8 cellular contexts compared by ENCODE assay signal in the genomic region with DNA sequence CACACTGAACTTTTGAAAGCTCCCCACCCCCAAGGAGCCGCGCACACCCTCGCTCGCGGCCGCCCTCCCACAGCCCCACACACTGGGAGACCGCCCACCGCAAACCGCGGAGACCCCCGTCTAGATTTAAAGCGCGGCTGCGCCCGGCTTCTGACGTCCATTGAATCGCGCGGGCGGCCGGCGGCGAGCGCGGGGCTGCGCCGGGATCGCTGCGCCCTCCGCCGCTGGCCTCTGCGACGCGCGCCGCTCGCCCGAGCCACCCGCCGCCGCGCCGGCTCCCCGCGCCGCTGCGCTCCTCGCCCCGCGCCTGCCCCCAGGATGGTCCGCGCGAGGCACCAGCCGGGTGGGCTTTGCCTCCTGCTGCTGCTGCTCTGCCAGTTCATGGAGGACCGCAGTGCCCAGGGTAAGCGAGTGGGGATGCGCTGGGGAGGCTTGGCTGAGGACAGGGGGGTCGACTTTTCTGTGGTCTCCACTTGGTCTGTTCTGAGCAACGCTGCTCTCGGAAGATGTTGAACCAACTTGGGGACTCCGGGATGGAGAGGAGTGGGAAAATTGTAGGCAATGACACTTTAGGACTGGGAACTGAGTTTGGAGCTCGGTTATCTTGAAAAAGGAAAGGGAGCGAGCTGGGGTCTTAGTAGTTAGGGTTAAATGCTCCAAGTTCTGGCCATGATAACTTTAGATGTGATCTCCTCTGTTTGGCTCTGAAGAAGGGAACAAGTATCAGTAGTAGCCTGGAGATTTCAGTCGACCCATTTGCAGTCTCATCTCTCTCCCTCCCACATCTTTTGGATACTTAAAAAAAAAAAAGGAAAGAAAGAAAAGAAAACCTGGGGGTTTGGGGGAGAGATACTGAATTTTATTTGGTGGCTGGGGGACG. TPM values are rescaled to one million over a fixed set of nuclear protein-coding genes. Genes with fewer than 3 reads are reported as not detected.
DNase-seq lines count a peak whose midpoint lies in the region; ATAC-seq, FAIRE-seq and TF ChIP-seq lines count a peak whose summit lies in the region.

Gene FST, plus strand, starts transcription at position 156 of the 880 bp plus-strand sequence. Its CDS starts 163 bp downstream, at position 319.

- H3K4me1 ChIP-seq in foreskin keratinocyte (peaks cover 7% of the 10 kb centered on the region), osteoblast (ENCODE audit: insufficient read depth, low read length) (peaks cover 20% of the 10 kb centered on the region)

- peak within 1 kb of the TSS; percentile 94 for H3K4me2 ChIP-seq in osteoblast (ENCODE audit: insufficient read depth, low read length)

- peak within 1 kb of the TSS; percentile 79 for H3K4me3 Mint-ChIP-seq in activated CD8-positive, alpha-beta T cell treated with anti-CD3 and anti-CD28 coated beads for 36 hours

- POLR2A ChIA-PET in activated CD8-positive, alpha-beta T cell treated with anti-CD3 and anti-CD28 coated beads for 36 hours (lab: Charles Lee): interaction anchor here (0.6 kb wide), 1 partner anchor 801 kb away, joined by 3 read pairs; no protein-coding TSS in a partner anchor

- no peaks in the 10 kb centered on the region for H3K36me3 Mint-ChIP-seq in activated CD8-positive, alpha-beta T cell treated with anti-CD3 and anti-CD28 coated beads for 36 hours (ENCODE audit: low read depth)

- peak within 1 kb of the TSS; percentile 39 for H3K27ac Mint-ChIP-seq in activated CD8-positive, alpha-beta T cell treated with anti-CD3 and anti-CD28 coated beads for 36 hours

- H3K79me2 ChIP-seq in osteoblast (ENCODE audit: insufficient read depth, low read length): peaks cover 43% of the 10 kb centered on the region

- peak within 1 kb of the TSS; percentile 78 for H2AFZ ChIP-seq in osteoblast (ENCODE audit: low read length)

- H3K9me3 ChIP-seq in osteoblast (ENCODE audit: low read depth, low read length): no peaks in the 10 kb centered on the region

- peaks cover 45% of the 10 kb centered on the region for H3K27me3 Mint-ChIP-seq in activated CD8-positive, alpha-beta T cell treated with anti-CD3 and anti-CD28 coated beads for 36 hours

- TF ChIP-seq POLR2A in H54 (IDR thresholded peaks at IDR 0.05; ENCODE audit: low read depth, low read length): peak; percentile 48; the same call in 1 of the 2 replicates
- TF ChIP-seq POLR2A in GM12892 (IDR thresholded peaks at IDR 0.05; ENCODE audit: low read depth, low read length): no peak

- ATAC-seq in activated CD8-positive, alpha-beta T cell treated with anti-CD3 and anti-CD28 coated beads for 36 hours: no peak
- ATAC-seq in foreskin keratinocyte (peak; percentile 6), HG03025 (IDR thresholded peaks at IDR 0.05; ENCODE audit: low FRiP score, unreplicated experiment) (no peak), HG03196 (IDR thresholded peaks at IDR 0.05; ENCODE audit: unreplicated experiment) (no peak)

- H3K4me1 Mint-ChIP-seq in activated CD8-positive, alpha-beta T cell treated with anti-CD3 and anti-CD28 coated beads for 36 hours (ENCODE audit: low read depth): peaks cover 31% of the 10 kb centered on the region

- no peaks in the 10 kb centered on the region for H3K27me3 ChIP-seq in foreskin keratinocyte
- no peaks in the 10 kb centered on the region for H3K27me3 ChIP-seq in osteoblast (ENCODE audit: insufficient read depth, low read length)

- H3K27ac ChIP-seq in foreskin keratinocyte (peak within 1 kb of the TSS; percentile 99), osteoblast (ENCODE audit: low read depth, low read length) (peak within 1 kb of the TSS; percentile 85)

- no peak for TF ChIP-seq CTCF in activated CD8-positive, alpha-beta T cell treated with anti-CD3 and anti-CD28 coated beads for 36 hours (IDR thresholded peaks at IDR 0.05)
- no peak for TF ChIP-seq CTCF in foreskin keratinocyte (conservative IDR thresholded peaks at IDR 0.05)
- no peak for TF ChIP-seq CTCF in osteoblast (IDR thresholded peaks at IDR 0.05; ENCODE audit: extremely low read depth, low read depth, low read length)

- no peaks in the 10 kb centered on the region for H4K20me1 ChIP-seq in osteoblast (ENCODE audit: insufficient read depth, low read length)

- CTCF ChIA-PET in activated CD8-positive, alpha-beta T cell treated with anti-CD3 and anti-CD28 coated beads for 36 hours (lab: Charles Lee): interaction anchor here (0.7 to 1.3 kb wide), 3 partner anchors 204 to 748 kb away, joined by 3 to 4 read pairs (median 4); no protein-coding TSS in a partner anchor

- DNase-seq in AG08395 (ENCODE audit: low spot score) (peak; percentile 36), H54 (ENCODE audit: insufficient read length, low spot score) (peak; percentile 29), foreskin keratinocyte (no peak), osteoblast (ENCODE audit: insufficient read length, low spot score, missing footprints) (peak; percentile 76), GM12892 (ENCODE audit: insufficient read length) (no peak)
- peak; percentile 11 for DNase-seq in activated CD8-positive, alpha-beta T cell treated with anti-CD3 and anti-CD28 coated beads for 36 hours

- peak within 1 kb of the TSS; percentile 82 for H3K4me3 ChIP-seq in osteoblast (ENCODE audit: insufficient read depth, low read length)

- peaks cover 28% of the 10 kb centered on the region for H3K36me3 ChIP-seq in osteoblast (ENCODE audit: insufficient read depth, low read length)

- H3K9me3 Mint-ChIP-seq in activated CD8-positive, alpha-beta T cell treated with anti-CD3 and anti-CD28 coated beads for 36 hours: no peaks in the 10 kb centered on the region

- FAIRE-seq in H54 (lab: Jason Lieb, UNC): no peak
- no peak for FAIRE-seq in GM12892 (lab: Jason Lieb, UNC)

- intact Hi-C loops in activated CD8-positive, alpha-beta T cell treated with anti-CD3 and anti-CD28 coated beads for 36 hours (cut with micrococcal nuclease): no loop called here

RNA-seq across cellular contexts. Expression of gene FST, which starts in this region (rescaled TPM):
- total RNA-seq in activated CD8-positive, alpha-beta T cell treated with anti-CD3 and anti-CD28 coated beads for 36 hours: under 1 TPM; 0.16 to 0.43 TPM
- total RNA-seq in foreskin keratinocyte: 307 and 529 TPM in 2 replicates
- 236 and 450 TPM in 2 replicates for polyA plus RNA-seq in foreskin keratinocyte
- 176 and 215 TPM in 2 replicates for total RNA-seq in osteoblast
- not detected for polyA plus RNA-seq in GM12892 (2012; ENCODE audit: missing spikeins)

Comparison
In these comparisons a context has a peak if more than half of its experiments do, and no peak if none do; other contexts are left out.
1. RNA of gene FST (total RNA-seq): 307 to 529 TPM in foreskin keratinocyte and 176 to 215 TPM in osteoblast; 0.16 to 0.43 TPM in activated CD8-positive, alpha-beta T cell treated with anti-CD3 and anti-CD28 coated beads for 36 hours; every median in the first group is over 100 times any median in the second.
2. Peak in DNase-seq in activated CD8-positive, alpha-beta T cell treated with anti-CD3 and anti-CD28 coated beads for 36 hours; RNA of the gene not detected or under 1 TPM.
3. DNase-seq: peak in AG08395 (single experiment), H54 (single experiment) and osteoblast (single experiment); none in foreskin keratinocyte (0 of 2) and GM12892 (single experiment).